In the genomic region with DNA sequence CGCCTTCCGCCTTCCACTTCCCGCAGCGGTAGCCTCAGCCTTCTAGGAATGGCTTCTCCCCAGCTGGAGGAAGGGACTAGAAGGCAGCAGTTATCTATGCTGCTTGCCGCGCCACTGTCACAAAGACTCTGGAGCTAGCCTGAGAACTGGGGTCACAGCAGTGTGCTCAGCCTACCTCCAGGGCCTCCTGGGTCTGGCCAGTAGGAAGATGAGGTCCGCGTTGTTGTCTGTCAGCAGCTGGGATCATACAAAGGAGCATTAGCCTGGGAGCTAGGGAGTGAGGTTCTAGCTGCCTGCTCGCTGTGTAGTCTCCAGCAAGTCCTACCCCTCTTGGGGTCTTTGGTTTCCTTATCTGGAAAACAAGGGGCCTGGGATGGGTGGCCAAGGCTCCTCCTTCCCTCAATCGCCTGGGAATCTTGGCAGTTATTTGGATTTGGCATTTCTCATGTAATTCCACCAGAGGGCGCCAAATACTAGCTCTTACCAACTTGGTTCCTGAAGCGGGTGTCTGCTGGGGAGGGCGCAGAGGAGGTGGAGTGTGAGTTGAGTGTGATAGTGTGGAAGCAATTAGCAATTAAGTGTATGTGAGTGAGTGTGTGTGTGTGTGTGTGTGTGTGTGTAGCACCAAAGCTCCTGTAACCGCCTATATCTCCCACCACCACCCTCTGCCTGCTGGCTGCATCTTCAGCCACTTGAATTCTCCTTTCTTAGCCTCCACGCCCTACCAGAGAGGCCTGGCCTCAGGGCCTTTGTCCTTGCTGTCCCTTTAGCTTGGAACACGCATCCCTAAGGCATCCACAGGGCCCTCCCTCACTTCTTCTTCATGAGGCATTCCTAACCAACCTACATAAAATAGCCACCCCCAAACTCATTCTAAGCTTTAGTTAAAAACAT, we compare ENCODE assay signal across 8 cellular contexts.
DNase-seq lines count a peak whose midpoint lies in the region; ATAC-seq and TF ChIP-seq lines count a peak whose summit lies in the region.

No MANE protein-coding gene starts in this region.

- no peaks in the 10 kb centered on the region for H3K79me2 ChIP-seq in PC-3 (ENCODE audit: low read length)

- H3K27ac ChIP-seq in A673 (ENCODE audit: low read depth, low read length, poor library complexity, severe bottlenecking) (no peak overlapping the region), PC-3 (ENCODE audit: low read length) (no peak overlapping the region)

- POLR2A ChIA-PET in A673 (lab: Charles Lee; ENCODE audit: low non-redundant PET): no interaction called here
- POLR2A ChIA-PET in PC-3 (lab: Charles Lee; ENCODE audit: unreplicated experiment): no interaction called here

- H3K27me3 Mint-ChIP-seq in activated naive CD4-positive, alpha-beta T cell treated with anti-CD3 and anti-CD28 coated beads for 36 hours (ENCODE audit: low read depth): peaks cover 2% of the 10 kb centered on the region
- H3K27me3 Mint-ChIP-seq in osteocyte (ENCODE audit: unreplicated experiment): peaks cover 13% of the 10 kb centered on the region

- H3K4me1 Mint-ChIP-seq in activated naive CD4-positive, alpha-beta T cell treated with anti-CD3 and anti-CD28 coated beads for 36 hours (ENCODE audit: low read depth): no peaks in the 10 kb centered on the region
- H3K4me1 Mint-ChIP-seq in osteocyte (ENCODE audit: unreplicated experiment): no peaks in the 10 kb centered on the region

- TF ChIP-seq CTCF in A673 (conservative IDR thresholded peaks at IDR 0.05; ENCODE audit: low read depth, low read length) (peak; percentile 75), GM12875 (IDR thresholded peaks at IDR 0.05; ENCODE audit: borderline replicate concordance, insufficient read depth, low read depth, low read length) (peak; percentile 58), PC-3 (conservative IDR thresholded peaks at IDR 0.05; ENCODE audit: low read depth, low read length) (peak; percentile 71), osteocyte (IDR thresholded peaks at IDR 0.05) (peak; percentile 82)

- H3K9me2 ChIP-seq in PC-3 (replicated peaks; ENCODE audit: low read length): no peaks in the 10 kb centered on the region

- no peaks in the 10 kb centered on the region for H3K27me3 ChIP-seq in A673 (replicated peaks; ENCODE audit: insufficient read depth, low read depth, low read length, poor library complexity)
- 0 out of 2 replicates have a peak, but pooled peaks cover 3% of the 10 kb centered on the region for H3K27me3 ChIP-seq in PC-3 (ENCODE audit: low read length)

- BruUV-seq in A673 (replicated peaks; lab: Mats Ljungman, UMichigan): no TSS peak
- BruUV-seq in PC-3 (replicated peaks; lab: Mats Ljungman, UMichigan): no TSS peak

- no peak overlapping the region for H3K4me2 ChIP-seq in PC-3 (ENCODE audit: low read length)

- H3K4me1 ChIP-seq in A673 (ENCODE audit: insufficient read depth, low read length, poor library complexity, severe bottlenecking) (no peaks in the 10 kb centered on the region), PC-3 (ENCODE audit: insufficient read depth, low read length) (no peaks in the 10 kb centered on the region)

- H3K27ac Mint-ChIP-seq in activated naive CD4-positive, alpha-beta T cell treated with anti-CD3 and anti-CD28 coated beads for 36 hours: no peak overlapping the region
- H3K27ac Mint-ChIP-seq in osteocyte (ENCODE audit: unreplicated experiment): no peak overlapping the region

- H3K4me3 Mint-ChIP-seq in activated naive CD4-positive, alpha-beta T cell treated with anti-CD3 and anti-CD28 coated beads for 36 hours: no peak overlapping the region
- H3K4me3 Mint-ChIP-seq in osteocyte (ENCODE audit: unreplicated experiment): no peak overlapping the region

- no peaks in the 10 kb centered on the region for H4K20me1 ChIP-seq in PC-3 (ENCODE audit: low read length)

- no peak overlapping the region for H3K9ac ChIP-seq in PC-3 (ENCODE audit: low read length)

- peak; percentile 68 for DNase-seq in A673 (ENCODE audit: low spot score)
- DNase-seq in Jurkat, Clone E6-1 (ENCODE audit: low read depth, low spot score): peak; percentile 44
- peak; percentile 64 for DNase-seq in PC-3
- DNase-seq in activated naive CD4-positive, alpha-beta T cell treated with anti-CD3 and anti-CD28 coated beads for 36 hours: peak; percentile 53
- peak; percentile 81 for DNase-seq in globus pallidus (ENCODE audit: low spot score)
- no peak for DNase-seq in osteocyte (ENCODE audit: extremely low spot score, unreplicated experiment)
- no peak for DNase-seq in OCI-M2 (lab: John Stamatoyannopoulos, UW; ENCODE audit: unreplicated experiment)

- H3K4me3 ChIP-seq in A673 (ENCODE audit: low read depth, low read length, poor library complexity, severe bottlenecking) (no peak overlapping the region), GM12875 (ENCODE audit: low read depth, low read length) (no peak overlapping the region), PC-3 (ENCODE audit: low read length) (no peak overlapping the region)
- H3K4me3 ChIP-seq in Jurkat, Clone E6-1 (ENCODE audit: low read length): no peak overlapping the region

- H3K36me3 Mint-ChIP-seq in activated naive CD4-positive, alpha-beta T cell treated with anti-CD3 and anti-CD28 coated beads for 36 hours (ENCODE audit: low read depth): no peaks in the 10 kb centered on the region
- no peaks in the 10 kb centered on the region for H3K36me3 Mint-ChIP-seq in osteocyte (ENCODE audit: unreplicated experiment)

- no peaks in the 10 kb centered on the region for H3K9me3 Mint-ChIP-seq in activated naive CD4-positive, alpha-beta T cell treated with anti-CD3 and anti-CD28 coated beads for 36 hours
- H3K9me3 Mint-ChIP-seq in osteocyte (ENCODE audit: unreplicated experiment): no peaks in the 10 kb centered on the region

- peak; percentile 42 for ATAC-seq in PC-3

- CTCF ChIA-PET in A673 (lab: Charles Lee) (interaction anchor here (0.9 to 2.2 kb wide), 4 partner anchors 250 to 1180 kb away, joined by 3 to 7 read pairs (median 4); a partner anchor contains a TSS), PC-3 (lab: Charles Lee) (interaction anchor here (0.6 kb wide), 1 partner anchor 149 kb away, joined by 3 read pairs; no protein-coding TSS in a partner anchor)
- CTCF ChIA-PET in activated naive CD4-positive, alpha-beta T cell treated with anti-CD3 and anti-CD28 coated beads for 36 hours (lab: Charles Lee): interaction anchor here (0.6 to 6.4 kb wide), 38 partner anchors 9 to 1081 kb away, joined by 3 to 77 read pairs (median 4); no protein-coding TSS in a partner anchor

- H2AFZ ChIP-seq in PC-3 (ENCODE audit: low read length): no peak overlapping the region

- H3K9me3 ChIP-seq in A673 (ENCODE audit: low read depth, low read length, poor library complexity, severe bottlenecking) (no peaks in the 10 kb centered on the region), PC-3 (ENCODE audit: low read length) (no peaks in the 10 kb centered on the region)

- H3F3A ChIP-seq in PC-3 (ENCODE audit: low read length, unreplicated experiment): no peaks in the 10 kb centered on the region

- intact Hi-C loops in A673 (cut with micrococcal nuclease; ENCODE audit: unreplicated experiment) (loop anchor here (2.0 to 10.0 kb wide), 4 partner anchors 127 to 693 kb away; a partner anchor contains a TSS), PC-3 (cut with micrococcal nuclease) (loop anchor here (2.0 kb wide), 3 partner anchors 127 to 497 kb away; no protein-coding TSS in a partner anchor)
- intact Hi-C loops in activated naive CD4-positive, alpha-beta T cell treated with anti-CD3 and anti-CD28 coated beads for 36 hours (cut with micrococcal nuclease): loop anchor here (2.0 to 10.0 kb wide), 3 partner anchors 367 to 689 kb away; no protein-coding TSS in a partner anchor

- no peaks in the 10 kb centered on the region for H3K36me3 ChIP-seq in A673 (ENCODE audit: insufficient read depth, low read length, poor library complexity, severe bottlenecking)
- H3K36me3 ChIP-seq in PC-3 (ENCODE audit: low read depth, low read length): no peaks in the 10 kb centered on the region

Comparison
In these comparisons a context has a peak if more than half of its experiments do, and no peak if none do; other contexts are left out.
1. DNase-seq: peak in A673 (single experiment), Jurkat, Clone E6-1 (single experiment), PC-3 (single experiment), activated naive CD4-positive, alpha-beta T cell treated with anti-CD3 and anti-CD28 coated beads for 36 hours (single experiment) and globus pallidus (single experiment); none in osteocyte (single experiment) and OCI-M2 (single experiment).
2. Peak in every context shown above with its lines, with median percentiles within 50 percentile points of each other: CTCF ChIP-seq.